Comparison of ENCODE assay signal across 12 cellular contexts in the genomic region with DNA sequence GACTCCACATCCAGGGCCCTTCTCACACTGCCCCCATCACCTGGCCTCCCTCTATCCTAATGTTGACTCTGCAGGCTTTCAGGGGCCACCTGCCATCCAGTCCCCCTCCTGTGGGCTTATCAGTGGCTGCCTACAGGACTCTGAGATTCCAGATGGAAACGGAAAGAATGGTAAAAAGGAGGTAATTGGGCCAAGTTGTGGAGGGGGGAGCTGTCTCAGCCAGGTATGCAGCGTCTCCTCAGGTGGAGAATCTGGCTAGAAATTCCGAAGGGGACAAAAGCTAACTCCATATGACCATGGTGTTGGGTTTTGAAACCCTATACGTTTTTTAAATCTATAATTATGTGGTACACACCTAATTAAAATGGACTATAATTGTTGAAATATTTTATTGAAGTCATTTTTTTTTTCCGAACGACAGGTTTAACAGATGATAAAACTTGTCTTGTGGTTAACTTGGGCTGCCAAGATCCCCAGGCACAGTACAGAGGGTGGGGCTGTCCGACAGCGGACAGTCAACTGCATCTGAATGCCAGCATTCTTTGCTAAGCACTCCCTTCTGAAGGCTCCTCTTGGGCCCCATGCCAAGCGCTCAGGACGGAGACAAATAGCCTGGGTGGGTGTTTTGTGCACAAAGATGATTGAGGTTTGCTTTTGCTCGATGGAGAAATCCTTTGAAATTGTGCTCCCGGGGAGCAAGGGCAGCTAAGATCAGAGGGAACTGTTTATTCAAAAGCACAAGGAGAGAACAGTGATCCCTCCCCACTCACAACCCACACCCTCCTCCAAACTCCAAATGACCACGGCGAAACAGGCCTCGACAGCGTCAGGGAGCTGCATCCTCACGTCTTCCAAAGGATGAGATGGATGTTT.
A peak's percentile ranks its signal among the peaks of the same experiment; 100 is the strongest.
DNase-seq lines count a peak whose midpoint lies in the region; ATAC-seq and TF ChIP-seq lines count a peak whose summit lies in the region.
"Had no signal": no experiment of that assay in that cellular context is flagged by ENCODE, and none has a peak within 500 bp of the region (broad histone marks: within the 10 kb centered on the region; RNA-seq: fewer than 3 reads in every experiment).

No MANE protein-coding gene starts in this region.

- H3K27ac ChIP-seq in HCT116 (ENCODE audit: low read depth, low read length): no peak overlapping the region
- peak overlapping the region; percentile 73 for H3K27ac ChIP-seq in RWPE2 (ENCODE audit: poor library complexity, severe bottlenecking)
- peak overlapping the region; percentile 1 for H3K27ac ChIP-seq in hepatocyte
- H3K27ac ChIP-seq in smooth muscle cell (ENCODE audit: low read depth): no peak overlapping the region

- BruUV-seq in HCT116 (replicated peaks; lab: Mats Ljungman, UMichigan): no TSS peak

- H3K36me3 ChIP-seq in HCT116 (ENCODE audit: control insufficient read depth in 1 of 2, insufficient read depth in 2 of 2, low read length in 2 of 2) (no peaks in the 10 kb centered on the region), RWPE2 (ENCODE audit: low read depth) (no peaks in the 10 kb centered on the region), hepatocyte (replicated peaks; ENCODE audit: insufficient read depth, low read depth) (no peaks in the 10 kb centered on the region), smooth muscle cell (ENCODE audit: low read depth) (no peaks in the 10 kb centered on the region)

- no peak overlapping the region for H3K9ac ChIP-seq in HCT116 (ENCODE audit: low read length)
- no peak overlapping the region for H3K9ac ChIP-seq in smooth muscle cell (ENCODE audit: low read depth)

- peak; percentile 20; the same call in 1 of the 2 replicates for TF ChIP-seq RAD21 in HCT116 (IDR thresholded peaks at IDR 0.05; ENCODE audit: low read depth)

- intact Hi-C loops in HCT116 (cut with micrococcal nuclease): loop anchor here (5.0 kb wide), 1 partner anchor 121 kb away; no protein-coding TSS in a partner anchor

- H3K4me2 ChIP-seq in HCT116 (ENCODE audit: low read length) (peak overlapping the region; percentile 55), hepatocyte (peak overlapping the region; percentile 41), smooth muscle cell (peak overlapping the region; percentile 43)

- TF ChIP-seq POLR2A in HCT116 (IDR thresholded peaks at IDR 0.05; ENCODE audit: borderline replicate concordance, extremely low read depth, insufficient read depth, insufficient read length): no peak

- POLR2A ChIA-PET in HCT116 (lab: Charles Lee): no interaction called here

- CTCF ChIA-PET in HCT116 (lab: Charles Lee): no interaction called here

- no peaks in the 10 kb centered on the region for H3F3A ChIP-seq in smooth muscle cell (ENCODE audit: low read depth)

- ATAC-seq in HCT116 (peak; percentile 72), RWPE2 (ENCODE audit: low read depth) (peak; percentile 84), HG02642 (IDR thresholded peaks at IDR 0.05; ENCODE audit: poor library complexity, unreplicated experiment) (no peak), HG02678 (IDR thresholded peaks at IDR 0.05; ENCODE audit: unreplicated experiment) (no peak)
- ATAC-seq: natural killer cell; stimulated activated memory B cell treated with anti-CD40 and anti-IgM and Interleukin-4, amounts not matched to agents 10 μg/mL and 1 μg/mL and 100 μg/mL, for 72 hours had no signal

- H3K4me1 ChIP-seq in HCT116 (ENCODE audit: control insufficient read depth in 1 of 2, insufficient read depth in 2 of 2, low read length in 2 of 2) (peaks cover 38 to 39% of the 10 kb centered on the region in 2 experiments), RWPE2 (ENCODE audit: insufficient read depth, poor library complexity, severe bottlenecking) (peaks cover 68% of the 10 kb centered on the region), hepatocyte (ENCODE audit: insufficient read depth) (peaks cover 10% of the 10 kb centered on the region), smooth muscle cell (ENCODE audit: low read depth) (peaks cover 11% of the 10 kb centered on the region)

- H2AFZ ChIP-seq in HCT116 (ENCODE audit: low read depth, low read length, poor library complexity, severe bottlenecking) (peak overlapping the region; percentile 83), hepatocyte (no peak overlapping the region), smooth muscle cell (ENCODE audit: low read depth) (no peak overlapping the region)

- no peaks in the 10 kb centered on the region for H3K9me3 ChIP-seq in HCT116 (ENCODE audit: control insufficient read depth in 1 of 2, insufficient read depth in 1 of 2, low read depth in 1 of 2, low read length in 2 of 2)
- no peaks in the 10 kb centered on the region for H3K9me3 ChIP-seq in RWPE2 (ENCODE audit: severe bottlenecking)
- H3K9me3 ChIP-seq in hepatocyte (ENCODE audit: low read depth): no peaks in the 10 kb centered on the region
- no peaks in the 10 kb centered on the region for H3K9me3 ChIP-seq in smooth muscle cell (replicated peaks; ENCODE audit: low read depth)

- no peaks in the 10 kb centered on the region for H3K9me2 ChIP-seq in HCT116 (ENCODE audit: insufficient read depth)
- no peaks in the 10 kb centered on the region for H3K9me2 ChIP-seq in hepatocyte (replicated peaks; ENCODE audit: insufficient read depth)

- DNase-seq in HCT116 (ENCODE audit: low read depth, low spot score): peak; percentile 33
- DNase-seq in RWPE2 (ENCODE audit: low spot score): peak; percentile 98
- DNase-seq in hepatocyte (ENCODE audit: low spot score): peak; percentile 66
- DNase-seq in smooth muscle cell (lab: John Stamatoyannopoulos, UW; ENCODE audit: unreplicated experiment): no peak
- no peak for DNase-seq in UCSD-AML1 (lab: John Stamatoyannopoulos, UW; ENCODE audit: unreplicated experiment)
- no peak for DNase-seq in ACHN
- DNase-seq: activated naive CD4-positive, alpha-beta T cell treated with anti-CD3 and anti-CD28 coated beads, Interleukin-2, amount 10 ng/mL, durations not matched to agents 7 days and 5 days; natural killer cell; SHP77 treated with DMSO at 0.1 percent for 48 hours had no signal

- peak overlapping the region in 1 of 2 experiments; percentile 10; a peak in 1 of 4 replicates for H3K4me3 ChIP-seq in HCT116 (replicated peaks in 1 of 2; ENCODE audit: low read depth in 1 of 2, low read length in 2 of 2)
- no peak overlapping the region for H3K4me3 ChIP-seq in RWPE2 (ENCODE audit: severe bottlenecking)
- no peak overlapping the region for H3K4me3 ChIP-seq in hepatocyte
- H3K4me3 ChIP-seq in smooth muscle cell: no peak overlapping the region

- TF ChIP-seq CTCF in HCT116 (IDR thresholded peaks at IDR 0.05 in 2 of 3, conservative IDR thresholded peaks at IDR 0.05 in 1 of 3; ENCODE audit: borderline replicate concordance in 1 of 3, insufficient read depth in 1 of 3, low read depth in 2 of 3, low read length in 2 of 3) (no peak), RWPE2 (IDR thresholded peaks at IDR 0.05; ENCODE audit: poor library complexity, severe bottlenecking) (peak; percentile 32), hepatocyte (IDR thresholded peaks at IDR 0.05; ENCODE audit: poor library complexity) (no peak), smooth muscle cell (IDR thresholded peaks at IDR 0.05; ENCODE audit: borderline replicate concordance, insufficient read depth, poor library complexity, severe bottlenecking) (no peak)

- H3K79me2 ChIP-seq in HCT116 (ENCODE audit: insufficient read depth, low read length): no peaks in the 10 kb centered on the region
- no peaks in the 10 kb centered on the region for H3K79me2 ChIP-seq in hepatocyte
- no peaks in the 10 kb centered on the region for H3K79me2 ChIP-seq in smooth muscle cell (ENCODE audit: low read depth)

- H3K27me3 ChIP-seq in HCT116 (ENCODE audit: insufficient read depth, low read length) (peaks cover 46% of the 10 kb centered on the region; the same call in 1 of the 2 replicates), RWPE2 (ENCODE audit: insufficient read depth, poor library complexity, severe bottlenecking) (no peaks in the 10 kb centered on the region), hepatocyte (no peaks in the 10 kb centered on the region), smooth muscle cell (ENCODE audit: low read depth) (no peaks in the 10 kb centered on the region)

- WGBS in hepatocyte (ENCODE audit: low lambda C conversion rate, missing lambda C conversion rate): 43% methylated on average over 17 of the region's 17 CpGs
- WGBS in smooth muscle cell (ENCODE audit: low lambda C conversion rate): 36% methylated on average over 17 of the region's 17 CpGs

- H4K20me1 ChIP-seq in HCT116 (ENCODE audit: insufficient read depth): no peaks in the 10 kb centered on the region
- no peaks in the 10 kb centered on the region for H4K20me1 ChIP-seq in hepatocyte (ENCODE audit: insufficient read depth, poor library complexity, severe bottlenecking)
- no peaks in the 10 kb centered on the region for H4K20me1 ChIP-seq in smooth muscle cell (ENCODE audit: low read depth)

- RAD21 ChIA-PET in HCT116 (lab: Charles Lee; ENCODE audit: low non-redundant PET in 1 of 2, low total read pairs in 2 of 2, uncharacterized antibody in 2 of 2, unreplicated experiment in 2 of 2): no interaction called here

- in situ Hi-C loops in ACHN (cut with HindIII; ENCODE audit: low pct_ligation_motif_present, low pct_unique_long_range_greater_than_20kb, low sequenced_read_pairs): no loop called here

TF ChIP-seq in HCT116, 20 proteins besides CTCF, POLR2A, EP300 and RAD21:
- no peak for TF ChIP-seq ELF1 (IDR thresholded peaks at IDR 0.05; ENCODE audit: borderline replicate concordance, low read depth)
- no peak for TF ChIP-seq EZH2phosphoT487 (IDR thresholded peaks at IDR 0.05; ENCODE audit: borderline replicate concordance)
- TF ChIP-seq YY1 (IDR thresholded peaks at IDR 0.05; ENCODE audit: extremely low read depth, insufficient replicate concordance, low read depth, low read length): no peak
- TF ChIP-seq CEBPB (IDR thresholded peaks at IDR 0.05; ENCODE audit: low read depth): no peak
- TF ChIP-seq SP1 (IDR thresholded peaks at IDR 0.05; ENCODE audit: low read depth): 0 out of 2 replicates have a peak, but pooled peaks have one; percentile 13
- TF ChIP-seq, protein P1, sequence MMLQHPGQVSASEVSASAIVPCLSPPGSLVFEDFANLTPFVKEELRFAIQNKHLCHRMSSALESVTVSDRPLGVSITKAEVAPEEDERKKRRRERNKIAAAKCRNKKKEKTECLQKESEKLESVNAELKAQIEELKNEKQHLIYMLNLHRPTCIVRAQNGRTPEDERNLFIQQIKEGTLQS (IDR thresholded peaks at IDR 0.05): no peak
- peak; percentile 59 for TF ChIP-seq TCF7L2 (IDR thresholded peaks at IDR 0.05; ENCODE audit: borderline replicate concordance, extremely low read depth, insufficient read depth, insufficient read length)
- no peak for TF ChIP-seq EGR1 (IDR thresholded peaks at IDR 0.05; ENCODE audit: low read depth)
- no peak for TF ChIP-seq JUND (IDR thresholded peaks at IDR 0.05)
- TF ChIP-seq ZFX (IDR thresholded peaks at IDR 0.05): no peak
- TF ChIP-seq FOSL1 (IDR thresholded peaks at IDR 0.05; ENCODE audit: low read depth): 0 out of 2 replicates have a peak, but pooled peaks have one; percentile 20

Comparison
In these comparisons a context has a peak if more than half of its experiments do, and no peak if none do; other contexts are left out.
1. ATAC-seq: peak in HCT116 (single experiment) and RWPE2 (single experiment); none in HG02642 (single experiment) and HG02678 (single experiment).
2. DNase-seq: peak in HCT116 (single experiment), RWPE2 (single experiment) and hepatocyte (single experiment); none in smooth muscle cell (single experiment), UCSD-AML1 (single experiment) and ACHN (single experiment).
3. H3K27ac ChIP-seq: peak in RWPE2 (single experiment) and hepatocyte (single experiment); none in HCT116 (single experiment) and smooth muscle cell (single experiment).
4. Peak in every context shown above with its lines, with median percentiles within 50 percentile points of each other: H3K4me2 ChIP-seq.